ENCODE assay signal across 20 cellular contexts in the genomic region with DNA sequence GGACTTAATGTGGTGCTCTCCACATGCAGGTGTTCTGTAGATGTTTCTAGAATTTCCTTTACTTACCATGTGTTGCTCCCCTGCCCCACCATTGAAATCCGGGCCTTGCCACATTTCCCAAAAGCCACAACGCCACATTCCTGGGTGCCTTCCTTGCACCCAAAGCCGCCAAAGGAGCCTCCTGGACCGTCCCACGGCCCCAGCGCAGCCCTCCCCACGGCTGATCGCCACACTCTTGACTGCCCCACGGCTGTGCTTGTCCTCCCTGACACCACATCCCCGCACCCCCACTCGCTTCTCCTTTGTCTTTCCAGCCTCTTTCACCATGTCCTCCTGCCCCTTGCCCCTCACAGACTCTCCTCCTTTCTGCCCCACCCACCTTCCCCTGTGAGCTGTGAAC. TPM values are rescaled to one million over a fixed set of nuclear protein-coding genes. Genes with fewer than 3 reads are reported as not detected.
DNase-seq lines count a peak whose midpoint lies in the region; ATAC-seq, FAIRE-seq and TF ChIP-seq lines count a peak whose summit lies in the region.
"Had no signal": no experiment of that assay in that cellular context is flagged by ENCODE, and none has a peak within 500 bp of the region (broad histone marks: within the 10 kb centered on the region; RNA-seq: fewer than 3 reads in every experiment).

No MANE protein-coding gene starts in this region.

- H3K79me2 ChIP-seq in K562 (ENCODE audit: control insufficient read depth, insufficient read depth, low read length) = no peaks in the 10 kb centered on the region
- no peaks in the 10 kb centered on the region for H3K79me2 ChIP-seq in mesendoderm (ENCODE audit: control insufficient read depth, insufficient read depth, low read length)
- no peaks in the 10 kb centered on the region for H3K79me2 ChIP-seq in osteoblast (ENCODE audit: insufficient read depth, low read length)

- no peak for FAIRE-seq in K562 (lab: Jason Lieb, UNC)
- FAIRE-seq: A204.1, D721Med, G401.6, GM12891, GM18507, H54 had no signal

- H3K4me1 ChIP-seq in K562 (replicated peaks in 1 of 2; ENCODE audit: control insufficient read depth in 2 of 2, insufficient read depth in 2 of 2, low read length in 2 of 2) (peaks cover 12 to 17% of the 10 kb centered on the region in 2 experiments; a peak in 4 of 5 replicates), mesendoderm (ENCODE audit: control insufficient read depth, low read depth, low read length) (peaks cover 19% of the 10 kb centered on the region), osteoblast (ENCODE audit: insufficient read depth, low read length) (peaks cover 14% of the 10 kb centered on the region)
- H3K4me1 ChIP-seq: BE2C had no signal

- H3K9me1 ChIP-seq in K562 (ENCODE audit: control insufficient read depth, insufficient read depth, low read length) = no peaks in the 10 kb centered on the region

- peaks cover 1% of the 10 kb centered on the region for H3K79me1 ChIP-seq in mesendoderm (ENCODE audit: low read length)

- no peak for TF ChIP-seq POLR2A in K562 (conservative IDR thresholded peaks at IDR 0.05)

- H3K27me3 ChIP-seq in K562 (ENCODE audit: control insufficient read depth in 2 of 2, insufficient read depth in 2 of 2, low read length in 2 of 2) (no peaks in the 10 kb centered on the region), mesendoderm (ENCODE audit: insufficient read depth, low read length, poor library complexity) (no peaks in the 10 kb centered on the region), osteoblast (ENCODE audit: insufficient read depth, low read length) (no peaks in the 10 kb centered on the region)
- H3K27me3 ChIP-seq: BE2C had no signal

- BruUV-seq in K562 (replicated peaks; lab: Mats Ljungman, UMichigan) = no TSS peak

- H3K18ac ChIP-seq in mesendoderm (ENCODE audit: low read length) = no peak overlapping the region

- no peak for ATAC-seq in K562
- no peak for ATAC-seq in HG03565 (IDR thresholded peaks at IDR 0.05; ENCODE audit: unreplicated experiment)
- no peak for ATAC-seq in left ventricle myocardium superior

- H4K20me1 ChIP-seq in K562 (replicated peaks; ENCODE audit: control insufficient read depth, insufficient read depth, low read length) = no peaks in the 10 kb centered on the region
- no peaks in the 10 kb centered on the region for H4K20me1 ChIP-seq in osteoblast (ENCODE audit: insufficient read depth, low read length)

- TF ChIP-seq CTCF in K562 (IDR thresholded peaks at IDR 0.05 in 2 of 3, conservative IDR thresholded peaks at IDR 0.05 in 1 of 3; ENCODE audit: insufficient read depth in 2 of 3, low read depth in 1 of 3, low read length in 3 of 3) = no peak
- no peak for TF ChIP-seq CTCF in osteoblast (IDR thresholded peaks at IDR 0.05; ENCODE audit: extremely low read depth, low read depth, low read length)

- no peak overlapping the region for H4K5ac ChIP-seq in mesendoderm (ENCODE audit: low read length)

- H3K4ac ChIP-seq in mesendoderm (ENCODE audit: low read depth, low read length) = no peak overlapping the region

- DNase-seq in K562 (ENCODE audit: extremely low read depth in 1 of 4, low spot score in 3 of 4) (no peak), mesendoderm (no peak), osteoblast (ENCODE audit: insufficient read length, low spot score, missing footprints) (peak; percentile 19), NCI-H2227 treated with DMSO at 0.1 percent for 48 hours (lab: John Stamatoyannopoulos, UW) (no peak), left ventricle myocardium superior (no peak)
- DNase-seq: ACHN; BE2C; C1 segment of cervical spinal cord; CD4-positive, CD25-positive, alpha-beta regulatory T cell; CD8-positive, alpha-beta memory T cell; COR-L47; GM23248 had no signal

- 53% methylated on average over 8 of the region's 11 CpGs for WGBS in K562 (ENCODE audit: insufficient coverage, low coverage, missing lambda C conversion rate)
- no CpG with 5 or more reads among the region's 11 CpGs for WGBS in mesendoderm (ENCODE audit: extremely low coverage, insufficient coverage, low lambda C conversion rate)

- peak overlapping the region; percentile 79 for H3K56ac ChIP-seq in mesendoderm (ENCODE audit: low read length)

- H3K27ac ChIP-seq in K562 (ENCODE audit: extremely low read depth, low read depth, low read length) (no peak overlapping the region), mesendoderm (ENCODE audit: low read depth, low read length) (no peak overlapping the region), osteoblast (ENCODE audit: low read depth, low read length) (no peak overlapping the region)
- H3K27ac ChIP-seq: GM23248, HL-60 had no signal

- no peak for TF ChIP-seq RAD21 in K562 (CRISPR knock-in tag; conservative IDR thresholded peaks at IDR 0.05 in 1 of 2, IDR thresholded peaks at IDR 0.05 in 1 of 2)

- H2BK15ac ChIP-seq in mesendoderm (replicated peaks; ENCODE audit: low read depth) = no peak overlapping the region

- no peak overlapping the region for H4K8ac ChIP-seq in mesendoderm (ENCODE audit: low read depth, low read length)

- intact Hi-C loops in K562 (cut with micrococcal nuclease) = no loop called here
- intact Hi-C loops in left ventricle myocardium superior (cut with micrococcal nuclease) = no loop called here

- H3K9me3 ChIP-seq in K562 (replicated peaks; ENCODE audit: control insufficient read depth, insufficient read depth, low read depth, low read length) = no peaks in the 10 kb centered on the region
- no peaks in the 10 kb centered on the region for H3K9me3 ChIP-seq in osteoblast (ENCODE audit: low read depth, low read length)
- H3K9me3 ChIP-seq: BE2C had no signal

- H2BK120ac ChIP-seq in mesendoderm (ENCODE audit: low read depth, low read length) = no peak overlapping the region

- peak overlapping the region; percentile 89 for H3K23ac ChIP-seq in mesendoderm (ENCODE audit: low read length)

- CTCF ChIA-PET in K562 (lab: Yijun Ruan, JAX; ENCODE audit: low intra/inter-chr PET ratio) = no interaction called here

- TF ChIP-seq EP300 in K562 (IDR thresholded peaks at IDR 0.05; ENCODE audit: low read length) = no peak

- H2AFZ ChIP-seq in K562 (ENCODE audit: low read depth, low read length) (0 out of 2 replicates have a peak overlapping the region, but pooled peaks have one; percentile 15), osteoblast (ENCODE audit: low read length) (no peak overlapping the region)
- H2AFZ ChIP-seq: GM23248 had no signal

- H3K4me3 ChIP-seq in K562 = no peak overlapping the region
- H3K4me3 ChIP-seq in mesendoderm (ENCODE audit: low read length) = no peak overlapping the region
- no peak overlapping the region for H3K4me3 ChIP-seq in osteoblast (ENCODE audit: insufficient read depth, low read length)
- H3K4me3 ChIP-seq: GM23248 had no signal

- in situ Hi-C loops in K562 (cut with MboI) = no loop called here

- POLR2A ChIA-PET in K562 (lab: Yijun Ruan, JAX) = interaction anchor here (1.2 kb wide), 1 partner anchor 53 kb away, joined by 5 read pairs; no protein-coding TSS in a partner anchor

- H2BK5ac ChIP-seq in mesendoderm (ENCODE audit: low read length) = peak overlapping the region; percentile 40

- no peak overlapping the region for H3K4me2 ChIP-seq in K562 (ENCODE audit: insufficient read depth, low read length)
- H3K4me2 ChIP-seq in mesendoderm (ENCODE audit: low read length) = no peak overlapping the region
- H3K4me2 ChIP-seq in osteoblast (ENCODE audit: insufficient read depth, low read length) = no peak overlapping the region

- no peaks in the 10 kb centered on the region for H3K36me3 ChIP-seq in K562 (ENCODE audit: control insufficient read depth, insufficient read depth, low read length)
- no peaks in the 10 kb centered on the region for H3K36me3 ChIP-seq in mesendoderm (ENCODE audit: control insufficient read depth, insufficient read depth, low read length)
- H3K36me3 ChIP-seq in osteoblast (ENCODE audit: insufficient read depth, low read length) = no peaks in the 10 kb centered on the region
- H3K36me3 ChIP-seq: BE2C had no signal

- 0 out of 4 replicates have a peak overlapping the region, but pooled peaks of 1 of the 2 experiments have one; percentile 28 for H3K9ac ChIP-seq in K562 (ENCODE audit: insufficient read depth in 1 of 2, low read depth in 2 of 2, low read length in 2 of 2)
- H3K9ac ChIP-seq in mesendoderm (ENCODE audit: low read length) = peak overlapping the region; percentile 45
- H3K9ac ChIP-seq: GM23248 had no signal

- H2AK5ac ChIP-seq in mesendoderm (ENCODE audit: low read length) = peak overlapping the region; percentile 90

TF ChIP-seq in K562, 482 proteins besides CTCF, POLR2A, EP300 and RAD21 (continues in another document):
- TF ChIP-seq ZNF584 (CRISPR knock-in tag; IDR thresholded peaks at IDR 0.05; ENCODE audit: low read depth) = no peak
- no peak for TF ChIP-seq NFIX (CRISPR knock-in tag; IDR thresholded peaks at IDR 0.05; ENCODE audit: low read depth)
- no peak for TF ChIP-seq CTBP1 (IDR thresholded peaks at IDR 0.05; ENCODE audit: borderline replicate concordance)
- no peak for TF ChIP-seq NR2F6 (CRISPR knock-in tag; IDR thresholded peaks at IDR 0.05)
- no peak for TF ChIP-seq MCM5 (IDR thresholded peaks at IDR 0.05; ENCODE audit: low read depth)

RNA-seq across cellular contexts. Expression of gene CHMP1B, which starts 40.2 kb away (rescaled TPM):
- total RNA-seq in K562 (2011; cell fraction: chromatin; rRNA removed; ENCODE audit: low replicate concordance) = 8.3 and 13.4 TPM in 2 replicates
- total RNA-seq in K562 (2011; cell fraction: nucleolus; rRNA removed) = 10.8 and 11.2 TPM in 2 replicates
- total RNA-seq in K562 (2011; cell fraction: nucleoplasm; rRNA removed) = 15.5 and 19.1 TPM in 2 replicates
- total RNA-seq in K562 (2014; rRNA removed) (22.3 and 22.9 TPM in 2 replicates), K562 (2014; rRNA removed; fragmentation: Illumina TruSeq; extraction: Trizol) (18.7 and 21.7 TPM in 2 replicates), K562 (2015; rRNA removed; fragmentation: Illumina TruSeq; extraction: Trizol) (15.6 and 17.6 TPM in 2 replicates), K562 (2021) (17.1 and 21.3 TPM in 2 replicates), osteoblast (59.8 and 63.7 TPM in 2 replicates), left ventricle myocardium superior (30.1 TPM)
- polyA plus RNA-seq in K562 (2011; rRNA removed) (17.7 and 19.0 TPM in 2 replicates), K562 (2014; fragmentation: Illumina TruSeq; extraction: Trizol) (20.3 and 22.6 TPM in 2 replicates), K562 (2014; fragmentation: Nextera tagmentation; extraction: Ambion mirVana) (10 to 100 TPM; 12.3 to 14.5 TPM), K562 (2014; rRNA removed) (27.9 and 29.9 TPM in 2 replicates)
- 15.7 and 19.8 TPM in 2 replicates for polyA plus RNA-seq in K562 (2011; cell fraction: cytosol; rRNA removed)
- polyA plus RNA-seq in K562 (2011; cell fraction: nucleus; rRNA removed) = 11.0 and 12.8 TPM in 2 replicates
- polyA plus RNA-seq in K562 (2012) = 16.6 and 23.6 TPM in 2 replicates
- polyA minus RNA-seq in K562 (2011; rRNA and poly(A)+ RNA removed) = 16.9 and 22.1 TPM in 2 replicates
- polyA minus RNA-seq in K562 (2011; cell fraction: cytosol; rRNA and poly(A)+ RNA removed) = 6.8 and 7.9 TPM in 2 replicates
- 5.1 and 10.0 TPM in 2 replicates for polyA minus RNA-seq in K562 (2011; cell fraction: nucleus; rRNA and poly(A)+ RNA removed)
- 35.3 TPM for polyA plus RNA-seq in mesendoderm (2013, experiment 1 of 2)
- polyA plus RNA-seq in mesendoderm (2013, experiment 2 of 2) = 36.3 TPM
